Comparison of ENCODE assay signal across 22 cellular contexts in genomic region chr13:27411393-27411792, GRCh38.
"Had no signal": no experiment of that assay in that cellular context is flagged by ENCODE, and none has a peak within 500 bp of the region (broad histone marks: within the 10 kb centered on the region; RNA-seq: fewer than 3 reads in every experiment).

No MANE protein-coding gene starts in this region.

- H3K9me3 Mint-ChIP-seq: endodermal cell, immature natural killer cell had no signal

- H3K9me3 ChIP-seq: esophagus squamous epithelium, gastroesophageal sphincter, left lung, lower lobe of right lung had no signal

- H2AFZ ChIP-seq: hepatocyte had no signal

- H3K4me3 ChIP-seq: coronary artery, dorsolateral prefrontal cortex, esophagus squamous epithelium, gastroesophageal sphincter, heart left ventricle, hepatocyte, left lung, lower lobe of right lung had no signal

- H3K36me3 ChIP-seq: esophagus squamous epithelium, gastroesophageal sphincter, heart left ventricle, left lung, lower lobe of right lung had no signal

- H3K4me2 ChIP-seq: hepatocyte had no signal

- H3K27ac Mint-ChIP-seq: endodermal cell, immature natural killer cell had no signal

- DNase-seq: dermis blood vessel endothelial cell; dorsolateral prefrontal cortex; effector CD4-positive, alpha-beta T cell; effector memory CD4-positive, alpha-beta T cell; endodermal cell; erythroblast; esophagus squamous epithelium; foreskin keratinocyte; heart left ventricle; hypothalamus; immature natural killer cell; left cardiac atrium; left lung; left ventricle myocardium superior; lower lobe of right lung; mesenchymal stem cell; midbrain had no signal

- ATAC-seq: esophagus mucosa, foreskin keratinocyte, gastroesophageal sphincter, heart left ventricle, left cardiac atrium, left lung, left ventricle myocardium superior, lower lobe of right lung had no signal

- H3K4me3 Mint-ChIP-seq: endodermal cell, immature natural killer cell had no signal

- H3K4me1 ChIP-seq: foreskin keratinocyte, gastroesophageal sphincter, left lung, lower lobe of right lung had no signal

- H3K27ac ChIP-seq: coronary artery, dorsolateral prefrontal cortex, epithelial cell of prostate, esophagus squamous epithelium, foreskin keratinocyte, gastroesophageal sphincter, heart left ventricle, hepatocyte, left lung, lower lobe of right lung had no signal
